Comparison of ENCODE assay signal across 34 cellular contexts in the genomic region with DNA sequence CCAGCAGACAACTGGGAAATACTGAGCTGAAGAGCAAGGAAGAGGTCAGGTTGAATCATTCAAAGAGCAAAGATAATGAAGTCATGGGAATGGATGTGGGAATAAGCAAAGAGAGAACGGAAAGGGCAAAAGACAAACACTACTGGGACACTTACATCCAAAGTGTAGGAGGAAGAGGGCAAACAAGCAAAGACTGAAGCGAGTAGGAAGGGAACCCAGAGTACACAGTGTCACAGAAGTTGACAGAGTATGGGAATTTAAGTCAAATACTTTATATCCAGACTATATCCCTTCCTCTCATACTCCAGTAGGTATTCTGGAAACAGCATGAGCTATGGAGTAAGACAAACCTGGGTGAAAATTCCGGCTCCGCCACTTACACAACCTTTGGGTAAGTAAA. TPM values are rescaled to one million over a fixed set of nuclear protein-coding genes. Genes with fewer than 3 reads are reported as not detected.
"Had no signal": no experiment of that assay in that cellular context is flagged by ENCODE, and none has a peak within 500 bp of the region (broad histone marks: within the 10 kb centered on the region; RNA-seq: fewer than 3 reads in every experiment).

No MANE protein-coding gene starts in this region.

- H3K27ac Mint-ChIP-seq: activated B cell treated with CpG ODN at 0.5 μM for 24 hours; activated CD8-positive, alpha-beta T cell treated with anti-CD3 and anti-CD28 coated beads for 36 hours; activated naive CD8-positive, alpha-beta T cell; activated T-helper 17 cell treated with anti-CD3 and anti-CD28 coated beads, Interleukin-2, amount 50 U/mL, for 72 hours; T-helper 17 cell; T-helper 2 cell treated with Interferon-gamma antibody and Interleukin-4, amounts not matched to agents 5 μg/mL and 100 μg/mL, for 36 hours had no signal

- H3K27ac ChIP-seq: body of pancreas, colonic mucosa, epithelial cell of prostate, esophagus squamous epithelium, WERI-Rb-1 had no signal

- FAIRE-seq: endometrium, endothelial cell of umbilical vein had no signal

- H3K4me1 Mint-ChIP-seq: activated B cell treated with CpG ODN at 0.5 μM for 24 hours; activated T-helper 17 cell treated with anti-CD3 and anti-CD28 coated beads, Interleukin-2, amount 50 U/mL, for 72 hours had no signal

- H3K27me3 Mint-ChIP-seq: activated B cell treated with CpG ODN at 0.5 μM for 24 hours; activated CD8-positive, alpha-beta T cell treated with anti-CD3 and anti-CD28 coated beads for 36 hours; activated naive CD8-positive, alpha-beta T cell had no signal

- H3K4me3 Mint-ChIP-seq: activated B cell treated with CpG ODN at 0.5 μM for 24 hours; activated CD8-positive, alpha-beta T cell treated with anti-CD3 and anti-CD28 coated beads for 36 hours; activated naive CD8-positive, alpha-beta T cell; activated T-cell treated with anti-CD3 and anti-CD28 coated beads, Interleukin-2, amount 50 U/mL, for 4 hours; activated T-helper 17 cell treated with anti-CD3 and anti-CD28 coated beads, Interleukin-2, amount 50 U/mL, for 72 hours; T-helper 17 cell; T-helper 2 cell treated with Interferon-gamma antibody and Interleukin-4, amounts not matched to agents 5 μg/mL and 100 μg/mL, for 36 hours had no signal

- H3K27me3 ChIP-seq: body of pancreas, cardiac muscle cell, colonic mucosa had no signal

- H3K9me3 Mint-ChIP-seq: activated B cell treated with CpG ODN at 0.5 μM for 24 hours; activated CD8-positive, alpha-beta T cell treated with anti-CD3 and anti-CD28 coated beads for 36 hours; activated T-cell treated with anti-CD3 and anti-CD28 coated beads, Interleukin-2, amount 50 U/mL, for 4 hours; activated T-helper 17 cell treated with anti-CD3 and anti-CD28 coated beads, Interleukin-2, amount 50 U/mL, for 72 hours; T-helper 2 cell treated with Interferon-gamma antibody and Interleukin-4, amounts not matched to agents 5 μg/mL and 100 μg/mL, for 36 hours had no signal

- H3K9me3 ChIP-seq: body of pancreas, colonic mucosa, esophagus squamous epithelium had no signal

- H3K36me3 ChIP-seq: cardiac muscle cell, colonic mucosa, esophagus squamous epithelium, WERI-Rb-1 had no signal

- H3K36me3 Mint-ChIP-seq: activated naive CD8-positive, alpha-beta T cell had no signal

- H3K4me1 ChIP-seq: body of pancreas, colonic mucosa, esophagus squamous epithelium had no signal

- H3K4me3 ChIP-seq: body of pancreas, cardiac muscle cell, colonic mucosa, esophagus squamous epithelium had no signal

- ATAC-seq: activated CD4-positive, CD25-positive, alpha-beta regulatory T cell treated with anti-CD3 and anti-CD28 coated beads, Interleukin-2, amount 50 U/mL, for 24 hours; activated CD8-positive, alpha-beta T cell treated with anti-CD3 and anti-CD28 coated beads for 36 hours; activated T-cell treated with anti-CD3 and anti-CD28 coated beads, Interleukin-2, amount 50 U/mL, for 4 hours; activated T-helper 17 cell treated with anti-CD3 and anti-CD28 coated beads, Interleukin-2, amount 50 U/mL, for 72 hours; body of pancreas; T-helper 17 cell had no signal

- DNase-seq: activated B cell treated with CpG ODN at 0.5 μM for 24 hours; activated CD4-positive, alpha-beta T cell treated with anti-CD3 and anti-CD28 coated beads for 48 hours; activated CD4-positive, alpha-beta T cell treated with anti-CD3 and anti-CD28 coated beads, Interleukin-2, amount 50 U/mL, for 1 hour; activated CD4-positive, alpha-beta T cell treated with anti-CD3 and anti-CD28 coated beads, Interleukin-2, amount 50 U/mL, for 48 hours; activated CD8-positive, alpha-beta memory T cell treated with anti-CD3 and anti-CD28 coated beads for 24 hours; activated CD8-positive, alpha-beta T cell treated with anti-CD3 and anti-CD28 coated beads for 36 hours; activated effector memory CD4-positive, alpha-beta T cell treated with Interleukin-2 at 50 U/mL for 16 hours; activated gamma-delta T cell treated with Interleukin-2 at 50 U/mL for 16 hours; activated naive CD4-positive, alpha-beta T cell treated with anti-CD3 and anti-CD28 coated beads, Interleukin-2, amount 50 U/mL, for 16 hours; activated naive CD4-positive, alpha-beta T cell treated with Interleukin-2 at 50 U/mL for 16 hours; activated T-cell treated with anti-CD3 and anti-CD28 coated beads, Interleukin-2, amount 50 U/mL, for 4 hours; amniotic stem cell; anterior cingulate cortex; body of pancreas; central memory CD4-positive, alpha-beta T cell; cerebellar nuclear complex; colonic mucosa; effector CD8-positive, alpha-beta T cell; esophagus squamous epithelium; foreskin melanocyte; T-helper 1 cell; T-helper 17 cell; T1000; WERI-Rb-1 had no signal

RNA-seq across cellular contexts. Expression of a gene that starts 12.5 kb away (rescaled TPM):
- total RNA-seq: activated B cell treated with CpG ODN at 0.5 μM for 24 hours, dermis microvascular lymphatic vessel endothelial cell, endothelial cell of umbilical vein, fibroblast of villous mesenchyme had no signal
- polyA plus RNA-seq: endothelial cell of umbilical vein had no signal
